ENCODE assay signal across 1 cellular context in the genomic region with DNA sequence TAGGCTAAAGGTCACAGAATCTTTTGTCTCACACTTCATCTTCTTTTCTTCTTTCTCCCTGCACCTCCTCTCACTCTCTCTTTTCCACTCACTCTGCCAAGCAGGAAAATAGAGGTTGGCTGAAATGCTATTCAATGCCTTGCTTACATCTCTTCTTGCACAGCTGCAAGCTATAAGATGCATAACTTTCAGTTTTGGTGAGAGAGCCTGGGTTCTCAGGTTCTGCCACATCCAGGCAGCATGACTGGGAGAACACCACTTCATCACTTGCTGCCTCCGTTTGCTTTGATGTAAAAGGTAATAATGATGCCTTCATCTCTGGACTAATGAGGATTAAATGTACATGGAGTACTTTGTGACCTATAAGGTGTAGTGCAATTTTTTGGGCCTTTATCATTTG.
TF ChIP-seq lines count a peak whose summit lies in the region.

No MANE protein-coding gene starts in this region.

TF ChIP-seq in SK-N-SH treated with all-trans-retinoic acid at 6 μM for 48 hours, 23 proteins besides CTCF, POLR2A, EP300 and RAD21 (continued from another document):
- TF ChIP-seq RARB (CRISPR knock-in tag; IDR thresholded peaks at IDR 0.05), result no peak
- no peak for TF ChIP-seq ESRRG (CRISPR knock-in tag; IDR thresholded peaks at IDR 0.05)
- no peak for TF ChIP-seq ZC3H10 (CRISPR knock-in tag; IDR thresholded peaks at IDR 0.05)
- no peak for TF ChIP-seq TOX (CRISPR knock-in tag; IDR thresholded peaks at IDR 0.05; ENCODE audit: borderline replicate concordance)
- TF ChIP-seq ZFP30 (CRISPR knock-in tag; IDR thresholded peaks at IDR 0.05), result no peak
- TF ChIP-seq TSHZ2 (CRISPR knock-in tag; IDR thresholded peaks at IDR 0.05), result no peak
